In the genomic region with DNA sequence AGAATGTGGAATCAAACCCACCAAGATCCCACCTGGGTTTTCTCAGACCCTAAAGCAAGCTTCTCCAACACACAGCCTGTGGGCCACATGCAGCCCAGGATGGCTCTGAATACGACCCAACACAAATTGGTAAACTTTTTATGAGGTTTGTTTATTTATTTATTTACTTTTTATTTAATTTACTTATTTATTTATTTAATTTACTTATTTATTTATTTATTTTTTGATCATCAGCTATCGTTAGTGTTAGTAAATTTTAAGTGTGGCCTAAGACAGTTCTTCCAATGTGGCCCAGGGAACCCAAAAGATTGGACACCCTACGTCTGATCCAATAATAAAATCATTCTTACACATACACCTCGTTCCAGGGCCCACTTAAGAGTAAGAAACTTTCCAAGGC, we compare ENCODE assay signal across 25 cellular contexts.
"Had no signal": no experiment of that assay in that cellular context is flagged by ENCODE, and none has a peak within 500 bp of the region (broad histone marks: within the 10 kb centered on the region; RNA-seq: fewer than 3 reads in every experiment).

No MANE protein-coding gene starts in this region.

- ATAC-seq: effector memory CD8-positive, alpha-beta T cell; esophagus mucosa; gastrocnemius medialis; heart right ventricle; left cardiac atrium; left lung; left ventricle myocardium superior; lower lobe of right lung; mucosa of descending colon had no signal

- H3K4me1 ChIP-seq: esophagus squamous epithelium, gastrocnemius medialis, heart right ventricle, left lung, lower lobe of right lung had no signal

- H3K27ac Mint-ChIP-seq: effector memory CD8-positive, alpha-beta T cell; endodermal cell; mesothelial cell of epicardium; naive B cell had no signal

- H3K9me3 ChIP-seq: esophagus squamous epithelium, gastrocnemius medialis, heart right ventricle, lower lobe of right lung, mucosa of descending colon had no signal

- H3K27me3 Mint-ChIP-seq: effector memory CD8-positive, alpha-beta T cell; naive B cell had no signal

- H3K4me3 ChIP-seq: coronary artery, dorsolateral prefrontal cortex, esophagus squamous epithelium, gastrocnemius medialis, heart right ventricle, left lung, lower lobe of right lung, mucosa of descending colon had no signal

- H3K4me1 Mint-ChIP-seq: endodermal cell, mesothelial cell of epicardium, naive B cell had no signal

- H3K4me3 Mint-ChIP-seq: effector memory CD8-positive, alpha-beta T cell; endodermal cell; mesothelial cell of epicardium; naive B cell had no signal

- H3K36me3 ChIP-seq: esophagus squamous epithelium, gastrocnemius medialis, heart right ventricle, left lung, lower lobe of right lung had no signal

- H3K9me3 Mint-ChIP-seq: endodermal cell, mesothelial cell of epicardium had no signal

- H3K27ac ChIP-seq: coronary artery, dorsolateral prefrontal cortex, epithelial cell of prostate, esophagus squamous epithelium, gastrocnemius medialis, heart right ventricle, left lung, lower lobe of right lung had no signal

- H3K36me3 Mint-ChIP-seq: mesothelial cell of epicardium, naive B cell had no signal

- DNase-seq: dermis blood vessel endothelial cell; dorsolateral prefrontal cortex; effector CD8-positive, alpha-beta T cell; effector memory CD8-positive, alpha-beta T cell; endodermal cell; erythroblast; esophagus squamous epithelium; foreskin fibroblast; foreskin melanocyte; gastrocnemius medialis; glutamatergic neuron; head of caudate nucleus; heart right ventricle; hippocampal formation; left cardiac atrium; left lung; left ventricle myocardium superior; lower lobe of right lung; mesenchymal stem cell; mucosa of descending colon; naive B cell had no signal

- H3K27me3 ChIP-seq: dorsolateral prefrontal cortex, esophagus squamous epithelium, gastrocnemius medialis, heart right ventricle, left lung had no signal
